In the genomic region with DNA sequence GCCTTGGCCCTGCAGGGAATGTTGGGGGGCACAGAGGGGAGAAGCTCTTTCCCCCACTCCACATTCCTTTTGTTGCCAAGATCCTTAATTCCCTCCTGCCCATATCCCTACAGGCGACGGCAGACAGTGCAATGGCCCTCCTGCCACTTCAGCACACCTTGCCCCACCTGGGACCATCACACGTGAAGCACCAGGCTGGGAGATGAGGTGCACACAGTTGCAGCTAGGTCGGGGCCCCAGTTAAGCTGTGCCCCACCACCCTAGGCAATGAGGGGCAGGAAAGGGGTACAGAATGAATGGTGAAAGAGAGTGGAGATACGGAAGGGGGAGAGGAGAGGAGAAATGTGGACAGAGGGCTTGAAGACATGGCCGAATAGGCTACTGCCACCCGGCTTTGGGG, we compare ENCODE assay signal across 36 cellular contexts. TPM values are rescaled to one million over a fixed set of nuclear protein-coding genes. Genes with fewer than 3 reads are reported as not detected.
"Had no signal": no experiment of that assay in that cellular context is flagged by ENCODE, and none has a peak within 500 bp of the region (broad histone marks: within the 10 kb centered on the region; RNA-seq: fewer than 3 reads in every experiment).

No MANE protein-coding gene starts in this region.

- H3K9ac ChIP-seq: KMS-11 had no signal

- H3K4me3 ChIP-seq: MG63 had no signal

- H3K27me3 ChIP-seq: MG63 had no signal

- DNase-seq: Karpas-422, Kasumi-1, MG63, MM.1S, MV-4-11, NCI-H1048, NCI-H1092, NCI-H1092 treated with DMSO at 0.1 percent for 48 hours, NCI-H1105, NCI-H1105 treated with DMSO at 0.1 percent for 48 hours, NCI-H1417, NCI-H1417 treated with DMSO at 0.1 percent for 48 hours, NCI-H1436, NCI-H1436 treated with DMSO at 0.1 percent for 48 hours, NCI-H146, NCI-H1694, NCI-H1694 treated with DMSO at 0.1 percent for 48 hours, NCI-H187, NCI-H187 treated with DMSO at 0.1 percent for 48 hours, NCI-H1930, NCI-H2029, NCI-H2029 treated with DMSO at 0.1 percent for 48 hours, NCI-H2081, NCI-H2081 treated with DMSO at 0.1 percent for 48 hours, NCI-H2107, NCI-H2171, NCI-H2171 treated with DMSO at 0.1 percent for 48 hours, NCI-H2227 treated with DMSO at 0.1 percent for 48 hours, NCI-H226, NCI-H345, NCI-H446, NCI-H446 treated with DMSO at 0.1 percent for 48 hours, NCI-H510A had no signal

- H3K27ac ChIP-seq: KMS-11 had no signal

- H3K9me3 ChIP-seq: MG63 had no signal

- H3K36me3 ChIP-seq: MG63 had no signal

RNA-seq across cellular contexts. Expression of a gene that starts 26.2 kb away (rescaled TPM):
- total RNA-seq: LHCN-M2, M059J had no signal
